In genomic region chr4:138816883-138817282, GRCh38 we compare ENCODE assay signal across 21 cellular contexts.
"Had no signal": no experiment of that assay in that cellular context is flagged by ENCODE, and none has a peak within 500 bp of the region (broad histone marks: within the 10 kb centered on the region; RNA-seq: fewer than 3 reads in every experiment).

No MANE protein-coding gene starts in this region.

- H3K4me1 Mint-ChIP-seq: activated CD4-positive, alpha-beta T cell treated with anti-CD3 and anti-CD28 coated beads, Interleukin-2, amount 10 ng/mL, durations not matched to agents 7 days and 5 days; memory B cell; naive thymus-derived CD4-positive, alpha-beta T cell; stimulated activated memory B cell treated with anti-CD40 and anti-IgM and Interleukin-4, amounts not matched to agents 10 μg/mL and 1 μg/mL and 100 μg/mL, for 72 hours had no signal

- H3K4me3 Mint-ChIP-seq: activated CD4-positive, alpha-beta T cell treated with anti-CD3 and anti-CD28 coated beads, Interleukin-2, amount 10 ng/mL, durations not matched to agents 7 days and 5 days; activated CD8-positive, alpha-beta T cell treated with anti-CD3 and anti-CD28 coated beads, Interleukin-2, amount 10 ng/mL, durations not matched to agents 7 days and 5 days; activated T-cell treated with anti-CD3 and anti-CD28 coated beads, Interleukin-2, amount 50 U/mL, for 24 hours; memory B cell; naive thymus-derived CD4-positive, alpha-beta T cell; stimulated activated memory B cell treated with anti-CD40 and anti-IgM and Interleukin-4, amounts not matched to agents 10 μg/mL and 1 μg/mL and 100 μg/mL, for 72 hours had no signal

- H3K9me3 Mint-ChIP-seq: activated CD4-positive, alpha-beta T cell treated with anti-CD3 and anti-CD28 coated beads, Interleukin-2, amount 10 ng/mL, durations not matched to agents 7 days and 5 days; activated T-cell treated with anti-CD3 and anti-CD28 coated beads, Interleukin-2, amount 50 U/mL, for 24 hours; activated T-helper 2 cell treated with anti-CD3 and anti-CD28 coated beads, Interferon-gamma antibody, Interleukin-2, Interleukin-4, amounts not matched to agents 10 μg/mL and 5 μg/mL and 100 μg/mL, durations not matched to agents 14 hours and 24 hours and 36 hours; stimulated activated memory B cell treated with anti-CD40 and anti-IgM and Interleukin-4, amounts not matched to agents 10 μg/mL and 1 μg/mL and 100 μg/mL, for 72 hours had no signal

- H3K27me3 Mint-ChIP-seq: activated CD4-positive, alpha-beta T cell treated with anti-CD3 and anti-CD28 coated beads, Interleukin-2, amount 10 ng/mL, durations not matched to agents 7 days and 5 days had no signal

- H3K36me3 Mint-ChIP-seq: memory B cell; naive thymus-derived CD4-positive, alpha-beta T cell; stimulated activated memory B cell treated with anti-CD40 and anti-IgM and Interleukin-4, amounts not matched to agents 10 μg/mL and 1 μg/mL and 100 μg/mL, for 72 hours had no signal

- DNase-seq: activated CD4-positive, alpha-beta T cell treated with anti-CD3 and anti-CD28 coated beads, Interleukin-2, amount 10 ng/mL, durations not matched to agents 7 days and 5 days; activated CD8-positive, alpha-beta T cell treated with anti-CD3 and anti-CD28 coated beads, Interleukin-2, amount 10 ng/mL, durations not matched to agents 7 days and 5 days; activated naive CD4-positive, alpha-beta T cell treated with Interleukin-2 at 50 U/mL for 16 hours; activated T-cell treated with anti-CD3 and anti-CD28 coated beads, Interleukin-2, amount 50 U/mL, for 24 hours; body of pancreas; erythroblast; gastrocnemius medialis; head of caudate nucleus; naive thymus-derived CD4-positive, alpha-beta T cell; ovary; psoas muscle; right lobe of liver; small intestine; stimulated activated CD4-positive, alpha-beta T cell treated with anti-CD3 and anti-CD28 coated beads, Interleukin-4, amount 100 ng/mL, for 4 hours; T1000; upper lobe of right lung had no signal

- H3K4me3 ChIP-seq: body of pancreas, gastrocnemius medialis, ovary, psoas muscle, right lobe of liver, thoracic aorta, upper lobe of right lung had no signal

- ATAC-seq: activated CD4-positive, CD25-positive, alpha-beta regulatory T cell treated with anti-CD3 and anti-CD28 coated beads, Interleukin-2, amount 50 U/mL, for 24 hours; activated CD8-positive, alpha-beta T cell treated with anti-CD3 and anti-CD28 coated beads, Interleukin-2, amount 10 ng/mL, durations not matched to agents 7 days and 5 days; body of pancreas; gastrocnemius medialis; naive thymus-derived CD4-positive, alpha-beta T cell; psoas muscle; right lobe of liver; stimulated activated memory B cell treated with anti-CD40 and anti-IgM and Interleukin-4, amounts not matched to agents 10 μg/mL and 1 μg/mL and 100 μg/mL, for 72 hours; upper lobe of right lung had no signal

- H3K27ac Mint-ChIP-seq: activated CD4-positive, alpha-beta T cell treated with anti-CD3 and anti-CD28 coated beads, Interleukin-2, amount 10 ng/mL, durations not matched to agents 7 days and 5 days; activated CD8-positive, alpha-beta T cell treated with anti-CD3 and anti-CD28 coated beads, Interleukin-2, amount 10 ng/mL, durations not matched to agents 7 days and 5 days; activated T-cell treated with anti-CD3 and anti-CD28 coated beads, Interleukin-2, amount 50 U/mL, for 24 hours; activated T-helper 2 cell treated with anti-CD3 and anti-CD28 coated beads, Interferon-gamma antibody, Interleukin-2, Interleukin-4, amounts not matched to agents 10 μg/mL and 5 μg/mL and 100 μg/mL, durations not matched to agents 14 hours and 24 hours and 36 hours; memory B cell; naive thymus-derived CD4-positive, alpha-beta T cell; stimulated activated memory B cell treated with anti-CD40 and anti-IgM and Interleukin-4, amounts not matched to agents 10 μg/mL and 1 μg/mL and 100 μg/mL, for 72 hours had no signal
